8 cellular contexts compared by ENCODE assay signal in genomic region chr9:128702445-128702948, GRCh38.
DNase-seq lines count a peak whose midpoint lies in the region; ATAC-seq lines count a peak whose summit lies in the region.

Gene PKN3, plus strand, starts transcription at chr9:128702503. Its CDS starts 413 bp downstream, at chr9:128702916.

- peak; percentile 53 for DNase-seq in NCI-H2029 (lab: John Stamatoyannopoulos, UW)
- no peak for DNase-seq in NCI-H2029 treated with DMSO at 0.1 percent for 48 hours (lab: John Stamatoyannopoulos, UW)
- DNase-seq in NCI-H2171 (lab: John Stamatoyannopoulos, UW), result peak; percentile 85
- DNase-seq in activated CD4-positive, CD25-positive, alpha-beta regulatory T cell treated with anti-CD3 and anti-CD28 coated beads, Interleukin-2, amount 50 U/mL, for 16 hours (ENCODE audit: low read depth, low spot score), result peak; percentile 63
- DNase-seq in cerebellar cortex (ENCODE audit: low spot score), result peak; percentile 82
- DNase-seq in kidney tubule cell (ENCODE audit: low spot score), result peak; percentile 86
- DNase-seq in stimulated activated CD4-positive, alpha-beta T cell treated with anti-CD3 and anti-CD28 coated beads, Interleukin-1b, Interleukin-23, amount 100 ng/mL, for 4 hours (ENCODE audit: low read depth in 2 of 2), result peak; percentile 81 to 89

- ATAC-seq in HG02852 (IDR thresholded peaks at IDR 0.05; ENCODE audit: unreplicated experiment), result peak; percentile 74
